ENCODE assay signal across 11 cellular contexts in the genomic region with DNA sequence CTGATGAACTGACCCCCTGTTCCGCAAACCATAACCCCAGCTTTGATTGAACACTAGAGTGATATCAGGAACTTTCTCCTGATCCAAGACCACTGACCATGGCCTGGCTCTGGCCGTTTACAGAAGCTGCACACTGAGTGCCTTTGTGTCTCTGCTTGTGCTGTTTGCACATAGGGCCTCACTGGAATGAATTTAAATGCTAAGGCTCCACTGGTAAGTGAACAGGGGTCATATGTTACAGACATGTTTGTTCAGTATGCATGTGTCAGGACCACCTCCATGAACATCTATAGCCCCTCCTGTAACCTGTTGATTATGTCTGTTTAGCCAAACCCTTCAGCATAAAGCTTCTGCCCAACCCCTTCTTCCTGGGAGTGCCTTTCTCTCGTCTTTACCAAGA.
"Had no signal": no experiment of that assay in that cellular context is flagged by ENCODE, and none has a peak within 500 bp of the region (broad histone marks: within the 10 kb centered on the region; RNA-seq: fewer than 3 reads in every experiment).

No MANE protein-coding gene starts in this region.

- H3K4me3 Mint-ChIP-seq: activated CD4-positive, alpha-beta memory T cell treated with anti-CD3 and anti-CD28 coated beads for 36 hours; activated T-helper 1 cell treated with anti-CD3 and anti-CD28 coated beads, Interleukin-12 subunit alpha, Interleukin-12 subunit beta, Interleukin-2, Interleukin-4 antibody, amounts not matched to agents 30 ng/mL and 10 ng/mL and 1 ng/mL, durations not matched to agents 14 hours and 24 hours and 36 hours had no signal

- H3K27ac Mint-ChIP-seq: activated T-helper 1 cell treated with anti-CD3 and anti-CD28 coated beads, Interleukin-12 subunit alpha, Interleukin-12 subunit beta, Interleukin-2, Interleukin-4 antibody, amounts not matched to agents 30 ng/mL and 10 ng/mL and 1 ng/mL, durations not matched to agents 14 hours and 24 hours and 36 hours had no signal

- H3K27me3 ChIP-seq: cardiac muscle cell, gastrocnemius medialis, pancreas had no signal

- ATAC-seq: gastrocnemius medialis, heart left ventricle, pancreas, sciatic nerve had no signal

- H3K36me3 Mint-ChIP-seq: activated CD4-positive, alpha-beta memory T cell treated with anti-CD3 and anti-CD28 coated beads for 36 hours; naive thymus-derived CD8-positive, alpha-beta T cell had no signal

- H3K27me3 Mint-ChIP-seq: activated CD4-positive, alpha-beta memory T cell treated with anti-CD3 and anti-CD28 coated beads for 36 hours had no signal

- H3K9me3 ChIP-seq: gastrocnemius medialis, heart left ventricle, pancreas had no signal

- H3K36me3 ChIP-seq: cardiac muscle cell, gastrocnemius medialis, heart left ventricle, pancreas had no signal

- H3K4me3 ChIP-seq: cardiac muscle cell, dorsolateral prefrontal cortex, gastrocnemius medialis, heart left ventricle, pancreas had no signal

- H3K4me1 ChIP-seq: gastrocnemius medialis, heart left ventricle, pancreas had no signal

- H3K27ac ChIP-seq: cardiac muscle cell, dorsolateral prefrontal cortex, gastrocnemius medialis, heart left ventricle, pancreas had no signal

- DNase-seq: dorsolateral prefrontal cortex, erythroblast, gastrocnemius medialis, heart left ventricle, mammary epithelial cell, pancreas had no signal

- H3K9me3 Mint-ChIP-seq: activated CD4-positive, alpha-beta memory T cell treated with anti-CD3 and anti-CD28 coated beads for 36 hours; activated T-helper 1 cell treated with anti-CD3 and anti-CD28 coated beads, Interleukin-12 subunit alpha, Interleukin-12 subunit beta, Interleukin-2, Interleukin-4 antibody, amounts not matched to agents 30 ng/mL and 10 ng/mL and 1 ng/mL, durations not matched to agents 14 hours and 24 hours and 36 hours; naive thymus-derived CD8-positive, alpha-beta T cell had no signal
